ENCODE assay signal across 34 cellular contexts in genomic region chr6:104509355-104509754, GRCh38.
"Had no signal": no experiment of that assay in that cellular context is flagged by ENCODE, and none has a peak within 500 bp of the region (broad histone marks: within the 10 kb centered on the region; RNA-seq: fewer than 3 reads in every experiment).

No MANE protein-coding gene starts in this region.

- H3K27ac Mint-ChIP-seq: activated B cell treated with CpG ODN at 0.5 μM for 24 hours; activated CD4-positive, alpha-beta memory T cell treated with anti-CD3 and anti-CD28 coated beads, Interleukin-2, amount 10 ng/mL, durations not matched to agents 7 days and 5 days; activated CD8-positive, alpha-beta memory T cell treated with anti-CD3 and anti-CD28 coated beads, Interleukin-2, amount 10 ng/mL, durations not matched to agents 7 days and 5 days; activated naive CD4-positive, alpha-beta T cell treated with anti-CD3 and anti-CD28 coated beads, Interleukin-2, amount 10 ng/mL, durations not matched to agents 7 days and 5 days; activated naive CD8-positive, alpha-beta T cell treated with anti-CD3 and anti-CD28 coated beads for 36 hours had no signal

- H3K4me3 Mint-ChIP-seq: activated B cell treated with CpG ODN at 0.5 μM for 24 hours; activated CD4-positive, alpha-beta memory T cell treated with anti-CD3 and anti-CD28 coated beads, Interleukin-2, amount 10 ng/mL, durations not matched to agents 7 days and 5 days; activated CD8-positive, alpha-beta memory T cell treated with anti-CD3 and anti-CD28 coated beads, Interleukin-2, amount 10 ng/mL, durations not matched to agents 7 days and 5 days; activated naive CD4-positive, alpha-beta T cell treated with anti-CD3 and anti-CD28 coated beads, Interleukin-2, amount 10 ng/mL, durations not matched to agents 7 days and 5 days; activated naive CD8-positive, alpha-beta T cell treated with anti-CD3 and anti-CD28 coated beads for 36 hours had no signal

- H3K9me3 Mint-ChIP-seq: activated B cell treated with CpG ODN at 0.5 μM for 24 hours; activated CD4-positive, alpha-beta memory T cell treated with anti-CD3 and anti-CD28 coated beads, Interleukin-2, amount 10 ng/mL, durations not matched to agents 7 days and 5 days; activated naive CD4-positive, alpha-beta T cell treated with anti-CD3 and anti-CD28 coated beads, Interleukin-2, amount 10 ng/mL, durations not matched to agents 7 days and 5 days; activated naive CD8-positive, alpha-beta T cell treated with anti-CD3 and anti-CD28 coated beads for 36 hours had no signal

- H3K27me3 Mint-ChIP-seq: activated B cell treated with CpG ODN at 0.5 μM for 24 hours; activated CD4-positive, alpha-beta memory T cell treated with anti-CD3 and anti-CD28 coated beads, Interleukin-2, amount 10 ng/mL, durations not matched to agents 7 days and 5 days; activated CD8-positive, alpha-beta memory T cell treated with anti-CD3 and anti-CD28 coated beads, Interleukin-2, amount 10 ng/mL, durations not matched to agents 7 days and 5 days; activated naive CD4-positive, alpha-beta T cell treated with anti-CD3 and anti-CD28 coated beads, Interleukin-2, amount 10 ng/mL, durations not matched to agents 7 days and 5 days had no signal

- H3K9me3 ChIP-seq: MG63 had no signal

- H3K36me3 Mint-ChIP-seq: activated CD8-positive, alpha-beta memory T cell treated with anti-CD3 and anti-CD28 coated beads, Interleukin-2, amount 10 ng/mL, durations not matched to agents 7 days and 5 days; activated naive CD4-positive, alpha-beta T cell treated with anti-CD3 and anti-CD28 coated beads, Interleukin-2, amount 10 ng/mL, durations not matched to agents 7 days and 5 days; activated naive CD8-positive, alpha-beta T cell treated with anti-CD3 and anti-CD28 coated beads for 36 hours had no signal

- H3K36me3 ChIP-seq: brain microvascular endothelial cell, MG63 had no signal

- H3K4me3 ChIP-seq: MG63, PC-9 had no signal

- DNase-seq: activated B cell treated with CpG ODN at 0.5 μM for 24 hours; activated CD4-positive, alpha-beta memory T cell treated with anti-CD3 and anti-CD28 coated beads, Interleukin-2, amount 10 ng/mL, durations not matched to agents 7 days and 5 days; activated CD4-positive, alpha-beta T cell treated with anti-CD3 and anti-CD28 coated beads for 1 hour; activated CD4-positive, alpha-beta T cell treated with anti-CD3 and anti-CD28 coated beads for 48 hours; activated CD8-positive, alpha-beta memory T cell treated with anti-CD3 and anti-CD28 coated beads for 24 hours; activated CD8-positive, alpha-beta memory T cell treated with anti-CD3 and anti-CD28 coated beads, Interleukin-2, amount 10 ng/mL, durations not matched to agents 7 days and 5 days; activated CD8-positive, alpha-beta memory T cell treated with anti-CD3 and anti-CD28 coated beads, Interleukin-2, amount 50 U/mL, for 48 hours; activated effector memory CD4-positive, alpha-beta T cell treated with Interleukin-2 at 50 U/mL for 16 hours; activated naive CD4-positive, alpha-beta T cell treated with anti-CD3 and anti-CD28 coated beads, Interleukin-2, amount 10 ng/mL, durations not matched to agents 7 days and 5 days; activated naive CD8-positive, alpha-beta T cell treated with anti-CD3 and anti-CD28 coated beads for 36 hours; activated T-cell treated with anti-CD3 and anti-CD28 coated beads, Interleukin-2, amount 50 U/mL, for 48 hours; amniotic stem cell; aorta; brain microvascular endothelial cell; central memory CD4-positive, alpha-beta T cell; Kasumi-1; KG1; MG63; NCI-H1048; NCI-H1694; NCI-H1930; NCI-H2081 treated with DMSO at 0.1 percent for 48 hours; NCI-H226; NCI-H446 treated with DMSO at 0.1 percent for 48 hours; NCI-H524; NCI-H82; NK-92 treated with Interleukin-12 subunit alpha and Interleukin-12 subunit beta, amount 100 ng/mL, for 24 hours; PC-9; SIG-M5; T-helper 1 cell; T-helper 2 cell; T-helper 9 cell had no signal

- H3K4me1 Mint-ChIP-seq: activated B cell treated with CpG ODN at 0.5 μM for 24 hours; activated CD4-positive, alpha-beta memory T cell treated with anti-CD3 and anti-CD28 coated beads, Interleukin-2, amount 10 ng/mL, durations not matched to agents 7 days and 5 days; activated CD8-positive, alpha-beta memory T cell treated with anti-CD3 and anti-CD28 coated beads, Interleukin-2, amount 10 ng/mL, durations not matched to agents 7 days and 5 days; activated naive CD4-positive, alpha-beta T cell treated with anti-CD3 and anti-CD28 coated beads, Interleukin-2, amount 10 ng/mL, durations not matched to agents 7 days and 5 days; activated naive CD8-positive, alpha-beta T cell treated with anti-CD3 and anti-CD28 coated beads for 36 hours had no signal

- ATAC-seq: activated CD8-positive, alpha-beta memory T cell treated with anti-CD3 and anti-CD28 coated beads, Interleukin-2, amount 10 ng/mL, durations not matched to agents 7 days and 5 days; Right ventricle myocardium inferior; SK-N-SH treated with all-trans-retinoic acid at 6 μM for 48 hours had no signal
